Comparison of ENCODE assay signal across 18 cellular contexts in the genomic region with DNA sequence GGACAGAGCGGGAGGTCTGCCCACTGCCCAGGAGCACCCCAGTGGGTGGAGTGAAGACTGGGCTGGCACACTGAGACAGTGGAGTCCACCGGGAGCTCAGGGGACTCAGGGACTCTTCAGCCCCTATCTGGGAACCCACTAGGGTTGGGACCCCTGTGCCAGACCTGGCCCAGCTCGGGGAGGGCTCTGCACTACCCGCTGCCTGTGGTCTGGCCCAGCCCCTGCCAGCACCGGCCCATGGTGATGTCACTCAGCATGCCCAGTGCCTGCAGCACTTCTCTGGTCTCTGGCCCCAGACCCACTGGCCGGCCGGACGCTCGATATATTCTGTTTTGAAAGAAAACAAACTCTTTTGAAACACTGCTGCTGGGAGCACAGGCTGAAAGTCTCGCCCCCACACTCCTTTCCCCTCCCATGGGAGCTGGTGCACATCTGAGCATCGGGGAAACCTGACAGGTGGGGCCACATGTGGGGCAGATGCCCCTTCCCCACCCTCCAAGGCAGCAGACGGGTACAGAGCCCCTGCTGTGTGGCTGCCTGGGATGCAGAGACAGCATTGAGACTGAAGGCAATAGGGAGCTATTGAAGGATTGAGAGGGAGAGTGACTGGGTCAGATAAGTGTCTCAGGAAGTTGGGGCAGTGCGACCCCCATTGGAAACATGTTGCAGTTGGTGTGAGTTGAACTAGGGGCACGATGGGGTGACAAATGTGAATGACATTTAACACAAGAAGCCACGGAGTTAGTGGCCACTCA.
DNase-seq lines count a peak whose midpoint lies in the region; ATAC-seq, FAIRE-seq and TF ChIP-seq lines count a peak whose summit lies in the region.
"Had no signal": no experiment of that assay in that cellular context is flagged by ENCODE, and none has a peak within 500 bp of the region (broad histone marks: within the 10 kb centered on the region; RNA-seq: fewer than 3 reads in every experiment).

No MANE protein-coding gene starts in this region.

- H3K36me3 Mint-ChIP-seq in activated naive CD8-positive, alpha-beta T cell treated with anti-CD3 and anti-CD28 coated beads, Interleukin-2, amount 10 ng/mL, durations not matched to agents 7 days and 5 days: no peaks in the 10 kb centered on the region
- no peaks in the 10 kb centered on the region for H3K36me3 Mint-ChIP-seq in activated naive CD8-positive, alpha-beta T cell treated with anti-CD3 and anti-CD28 coated beads for 36 hours
- no peaks in the 10 kb centered on the region for H3K36me3 Mint-ChIP-seq in astrocyte (ENCODE audit: low read depth, unreplicated experiment)
- H3K36me3 Mint-ChIP-seq: mesothelial cell of epicardium; stimulated activated memory B cell treated with anti-CD40 and anti-IgM and Interleukin-4, amounts not matched to agents 10 μg/mL and 1 μg/mL and 100 μg/mL, for 72 hours had no signal

- FAIRE-seq in astrocyte (lab: Jason Lieb, UNC): no peak
- FAIRE-seq: endometrium had no signal

- no peaks in the 10 kb centered on the region for H3K79me2 ChIP-seq in astrocyte (ENCODE audit: insufficient read depth, low read length)

- H3K4me3 Mint-ChIP-seq in activated naive CD8-positive, alpha-beta T cell treated with anti-CD3 and anti-CD28 coated beads, Interleukin-2, amount 10 ng/mL, durations not matched to agents 7 days and 5 days: no peak overlapping the region
- no peak overlapping the region for H3K4me3 Mint-ChIP-seq in activated naive CD8-positive, alpha-beta T cell treated with anti-CD3 and anti-CD28 coated beads for 36 hours
- H3K4me3 Mint-ChIP-seq in astrocyte (ENCODE audit: unreplicated experiment): no peak overlapping the region
- H3K4me3 Mint-ChIP-seq: mesothelial cell of epicardium; stimulated activated memory B cell treated with anti-CD40 and anti-IgM and Interleukin-4, amounts not matched to agents 10 μg/mL and 1 μg/mL and 100 μg/mL, for 72 hours had no signal

- no peak for TF ChIP-seq CTCF in astrocyte (IDR thresholded peaks at IDR 0.05; ENCODE audit: insufficient read depth, low read depth, low read length)

- peaks cover 2% of the 10 kb centered on the region for H3K9me3 Mint-ChIP-seq in activated naive CD8-positive, alpha-beta T cell treated with anti-CD3 and anti-CD28 coated beads, Interleukin-2, amount 10 ng/mL, durations not matched to agents 7 days and 5 days
- H3K9me3 Mint-ChIP-seq in activated naive CD8-positive, alpha-beta T cell treated with anti-CD3 and anti-CD28 coated beads for 36 hours: peaks cover 4% of the 10 kb centered on the region
- H3K9me3 Mint-ChIP-seq in astrocyte (ENCODE audit: unreplicated experiment): peaks cover 12% of the 10 kb centered on the region
- H3K9me3 Mint-ChIP-seq: stimulated activated memory B cell treated with anti-CD40 and anti-IgM and Interleukin-4, amounts not matched to agents 10 μg/mL and 1 μg/mL and 100 μg/mL, for 72 hours had no signal

- no peak for ATAC-seq in activated naive CD8-positive, alpha-beta T cell treated with anti-CD3 and anti-CD28 coated beads, Interleukin-2, amount 10 ng/mL, durations not matched to agents 7 days and 5 days (ENCODE audit: low read depth)
- no peak for ATAC-seq in SK-N-SH treated with all-trans-retinoic acid at 6 μM for 48 hours
- no peak for ATAC-seq in GM18909 (IDR thresholded peaks at IDR 0.05; ENCODE audit: poor library complexity, unreplicated experiment)
- ATAC-seq: gastrocnemius medialis; stimulated activated memory B cell treated with anti-CD40 and anti-IgM and Interleukin-4, amounts not matched to agents 10 μg/mL and 1 μg/mL and 100 μg/mL, for 72 hours had no signal

- no peak overlapping the region for H3K4me3 ChIP-seq in astrocyte (ENCODE audit: insufficient read depth, low read depth, low read length)
- H3K4me3 ChIP-seq: gastrocnemius medialis, GM23248, PC-9 had no signal

- no peaks in the 10 kb centered on the region for H3K27me3 ChIP-seq in astrocyte (ENCODE audit: insufficient read depth, low read length)

- H3K4me2 ChIP-seq in astrocyte (ENCODE audit: low read length): peak overlapping the region; percentile 24
- H3K4me2 ChIP-seq: PC-9 had no signal

- POLR2A ChIA-PET in activated naive CD8-positive, alpha-beta T cell treated with anti-CD3 and anti-CD28 coated beads, Interleukin-2, amount 10 ng/mL, durations not matched to agents 7 days and 5 days (lab: Charles Lee): no interaction called here

- no peak overlapping the region for H3K9ac ChIP-seq in astrocyte (ENCODE audit: low read length)
- H3K9ac ChIP-seq: GM23248 had no signal

- H3K36me3 ChIP-seq in astrocyte (ENCODE audit: insufficient read depth, low read length): no peaks in the 10 kb centered on the region
- H3K36me3 ChIP-seq: gastrocnemius medialis had no signal

- peaks cover 9% of the 10 kb centered on the region for H3K9me3 ChIP-seq in astrocyte (ENCODE audit: insufficient read depth, low read depth, low read length)

- peaks cover 3% of the 10 kb centered on the region for H3K4me1 Mint-ChIP-seq in activated naive CD8-positive, alpha-beta T cell treated with anti-CD3 and anti-CD28 coated beads, Interleukin-2, amount 10 ng/mL, durations not matched to agents 7 days and 5 days
- peaks cover 8% of the 10 kb centered on the region for H3K4me1 Mint-ChIP-seq in activated naive CD8-positive, alpha-beta T cell treated with anti-CD3 and anti-CD28 coated beads for 36 hours
- peaks cover 12% of the 10 kb centered on the region for H3K4me1 Mint-ChIP-seq in astrocyte (ENCODE audit: low read depth, unreplicated experiment)
- H3K4me1 Mint-ChIP-seq: mesothelial cell of epicardium had no signal

- no peak for DNase-seq in activated naive CD8-positive, alpha-beta T cell treated with anti-CD3 and anti-CD28 coated beads, Interleukin-2, amount 10 ng/mL, durations not matched to agents 7 days and 5 days
- no peak for DNase-seq in activated naive CD8-positive, alpha-beta T cell treated with anti-CD3 and anti-CD28 coated beads for 36 hours
- DNase-seq in astrocyte (ENCODE audit: low read depth): no peak
- peak; percentile 46 for DNase-seq in left kidney (ENCODE audit: low read depth, low spot score)
- peak; percentile 5 for DNase-seq in stimulated activated CD8-positive, alpha-beta memory T cell treated with anti-CD3 and anti-CD28 coated beads, Interleukin-4, amount 100 ng/mL, for 48 hours
- DNase-seq in middle frontal gyrus (ENCODE audit: extremely low spot score, low spot score): no peak
- DNase-seq: activated naive CD4-positive, alpha-beta T cell treated with Interleukin-2 at 50 U/mL for 16 hours; EL; gastrocnemius medialis; GM23248; NCI-H2081; NCI-H526 treated with DMSO at 0.1 percent for 48 hours; PC-9 had no signal

- peak overlapping the region; percentile 64 for H3K27ac Mint-ChIP-seq in activated naive CD8-positive, alpha-beta T cell treated with anti-CD3 and anti-CD28 coated beads, Interleukin-2, amount 10 ng/mL, durations not matched to agents 7 days and 5 days
- no peak overlapping the region for H3K27ac Mint-ChIP-seq in activated naive CD8-positive, alpha-beta T cell treated with anti-CD3 and anti-CD28 coated beads for 36 hours
- no peak overlapping the region for H3K27ac Mint-ChIP-seq in astrocyte (ENCODE audit: unreplicated experiment)
- H3K27ac Mint-ChIP-seq: mesothelial cell of epicardium; stimulated activated memory B cell treated with anti-CD40 and anti-IgM and Interleukin-4, amounts not matched to agents 10 μg/mL and 1 μg/mL and 100 μg/mL, for 72 hours had no signal

- no peak overlapping the region for H3K27ac ChIP-seq in astrocyte (ENCODE audit: low read depth, low read length)
- H3K27ac ChIP-seq: gastrocnemius medialis, GM23248, PC-9 had no signal

- peaks cover 2% of the 10 kb centered on the region for H3K27me3 Mint-ChIP-seq in activated naive CD8-positive, alpha-beta T cell treated with anti-CD3 and anti-CD28 coated beads, Interleukin-2, amount 10 ng/mL, durations not matched to agents 7 days and 5 days
- H3K27me3 Mint-ChIP-seq in activated naive CD8-positive, alpha-beta T cell treated with anti-CD3 and anti-CD28 coated beads for 36 hours: peaks cover 5% of the 10 kb centered on the region
- peaks cover 23% of the 10 kb centered on the region for H3K27me3 Mint-ChIP-seq in astrocyte (ENCODE audit: low read depth, unreplicated experiment)

- no peaks in the 10 kb centered on the region for H4K20me1 ChIP-seq in astrocyte (ENCODE audit: insufficient read depth, low read length)

- peaks cover 31% of the 10 kb centered on the region for H3K4me1 ChIP-seq in astrocyte (ENCODE audit: insufficient read depth, low read length)
- H3K4me1 ChIP-seq: gastrocnemius medialis had no signal

- H2AFZ ChIP-seq in astrocyte (ENCODE audit: low read depth, low read length): no peak overlapping the region
- H2AFZ ChIP-seq: GM23248, PC-9 had no signal

TF ChIP-seq in SK-N-SH treated with all-trans-retinoic acid at 6 μM for 48 hours, 23 proteins besides CTCF, POLR2A, EP300 and RAD21 (continues in another document):
- no peak for TF ChIP-seq SNAI2 (CRISPR knock-in tag; IDR thresholded peaks at IDR 0.05)
- TF ChIP-seq ZC3H10 (CRISPR knock-in tag; IDR thresholded peaks at IDR 0.05): no peak
- TF ChIP-seq CSDC2 (CRISPR knock-in tag; IDR thresholded peaks at IDR 0.05): no peak
- TF ChIP-seq, protein P1, sequence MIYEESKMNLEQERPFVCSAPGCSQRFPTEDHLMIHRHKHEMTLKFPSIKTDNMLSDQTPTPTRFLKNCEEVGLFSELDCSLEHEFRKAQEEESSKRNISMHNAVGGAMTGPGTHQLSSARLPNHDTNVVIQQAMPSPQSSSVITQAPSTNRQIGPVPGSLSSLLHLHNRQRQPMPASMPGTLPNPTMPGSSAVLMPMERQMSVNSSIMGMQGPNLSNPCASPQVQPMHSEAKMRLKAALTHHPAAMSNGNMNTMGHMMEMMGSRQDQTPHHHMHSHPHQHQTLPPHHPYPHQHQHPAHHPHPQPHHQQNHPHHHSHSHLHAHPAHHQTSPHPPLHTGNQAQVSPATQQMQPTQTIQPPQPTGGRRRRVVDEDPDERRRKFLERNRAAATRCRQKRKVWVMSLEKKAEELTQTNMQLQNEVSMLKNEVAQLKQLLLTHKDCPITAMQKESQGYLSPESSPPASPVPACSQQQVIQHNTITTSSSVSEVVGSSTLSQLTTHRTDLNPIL (CRISPR knock-in tag; IDR thresholded peaks at IDR 0.05; ENCODE audit: low read depth): no peak
- TF ChIP-seq TCF4 (CRISPR knock-in tag; IDR thresholded peaks at IDR 0.05; ENCODE audit: borderline replicate concordance): no peak
- no peak for TF ChIP-seq ZFP3 (CRISPR knock-in tag; IDR thresholded peaks at IDR 0.05)
- TF ChIP-seq, protein P2, sequence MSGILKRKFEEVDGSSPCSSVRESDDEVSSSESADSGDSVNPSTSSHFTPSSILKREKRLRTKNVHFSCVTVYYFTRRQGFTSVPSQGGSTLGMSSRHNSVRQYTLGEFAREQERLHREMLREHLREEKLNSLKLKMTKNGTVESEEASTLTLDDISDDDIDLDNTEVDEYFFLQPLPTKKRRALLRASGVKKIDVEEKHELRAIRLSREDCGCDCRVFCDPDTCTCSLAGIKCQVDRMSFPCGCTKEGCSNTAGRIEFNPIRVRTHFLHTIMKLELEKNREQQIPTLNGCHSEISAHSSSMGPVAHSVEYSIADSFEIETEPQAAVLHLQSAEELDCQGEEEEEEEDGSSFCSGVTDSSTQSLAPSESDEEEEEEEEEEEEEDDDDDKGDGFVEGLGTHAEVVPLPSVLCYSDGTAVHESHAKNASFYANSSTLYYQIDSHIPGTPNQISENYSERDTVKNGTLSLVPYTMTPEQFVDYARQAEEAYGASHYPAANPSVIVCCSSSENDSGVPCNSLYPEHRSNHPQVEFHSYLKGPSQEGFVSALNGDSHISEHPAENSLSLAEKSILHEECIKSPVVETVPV (CRISPR knock-in tag; IDR thresholded peaks at IDR 0.05): no peak

Comparison
In these comparisons a context has a peak if more than half of its experiments do, and no peak if none do; other contexts are left out.
1. DNase-seq: peak in left kidney (single experiment) and stimulated activated CD8-positive, alpha-beta memory T cell treated with anti-CD3 and anti-CD28 coated beads, Interleukin-4, amount 100 ng/mL, for 48 hours (single experiment); none in activated naive CD8-positive, alpha-beta T cell treated with anti-CD3 and anti-CD28 coated beads, Interleukin-2, amount 10 ng/mL, durations not matched to agents 7 days and 5 days (single experiment), activated naive CD8-positive, alpha-beta T cell treated with anti-CD3 and anti-CD28 coated beads for 36 hours (single experiment), astrocyte (single experiment) and middle frontal gyrus (single experiment).